2 cellular contexts compared by ENCODE assay signal in genomic region chr3:170145278-170145677, GRCh38.
TF ChIP-seq lines count a peak whose summit lies in the region.

No MANE protein-coding gene starts in this region.

TF ChIP-seq in HepG2, 621 proteins besides CTCF, POLR2A, EP300 and RAD21:
- TF ChIP-seq JARID2 (CRISPR knock-in tag; IDR thresholded peaks at IDR 0.05; ENCODE audit: insufficient replicate concordance): no peak
- TF ChIP-seq, protein P1, sequence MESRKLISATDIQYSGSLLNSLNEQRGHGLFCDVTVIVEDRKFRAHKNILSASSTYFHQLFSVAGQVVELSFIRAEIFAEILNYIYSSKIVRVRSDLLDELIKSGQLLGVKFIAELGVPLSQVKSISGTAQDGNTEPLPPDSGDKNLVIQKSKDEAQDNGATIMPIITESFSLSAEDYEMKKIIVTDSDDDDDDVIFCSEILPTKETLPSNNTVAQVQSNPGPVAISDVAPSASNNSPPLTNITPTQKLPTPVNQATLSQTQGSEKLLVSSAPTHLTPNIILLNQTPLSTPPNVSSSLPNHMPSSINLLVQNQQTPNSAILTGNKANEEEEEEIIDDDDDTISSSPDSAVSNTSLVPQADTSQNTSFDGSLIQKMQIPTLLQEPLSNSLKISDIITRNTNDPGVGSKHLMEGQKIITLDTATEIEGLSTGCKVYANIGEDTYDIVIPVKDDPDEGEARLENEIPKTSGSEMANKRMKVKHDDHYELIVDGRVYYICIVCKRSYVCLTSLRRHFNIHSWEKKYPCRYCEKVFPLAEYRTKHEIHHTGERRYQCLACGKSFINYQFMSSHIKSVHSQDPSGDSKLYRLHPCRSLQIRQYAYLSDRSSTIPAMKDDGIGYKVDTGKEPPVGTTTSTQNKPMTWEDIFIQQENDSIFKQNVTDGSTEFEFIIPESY (CRISPR knock-in tag; IDR thresholded peaks at IDR 0.05): peak; percentile 35; the same call in 1 of the 2 replicates

TF ChIP-seq in H1, 55 proteins besides CTCF, POLR2A, EP300 and RAD21:
- no peak for TF ChIP-seq TAF1 (IDR thresholded peaks at IDR 0.05; ENCODE audit: low read depth, low read length)
- no peak for TF ChIP-seq PHF8 (conservative IDR thresholded peaks at IDR 0.05; ENCODE audit: low read depth, low read length)
- TF ChIP-seq EZH2 (IDR thresholded peaks at IDR 0.05; ENCODE audit: low read depth, low read length, severe bottlenecking): no peak
- TF ChIP-seq SIRT6 (IDR thresholded peaks at IDR 0.05; ENCODE audit: low read length): no peak
- TF ChIP-seq SP4 (IDR thresholded peaks at IDR 0.05; ENCODE audit: low read length): no peak
- TF ChIP-seq ZNF274 (IDR thresholded peaks at IDR 0.05; ENCODE audit: borderline replicate concordance, extremely low read depth, low read length): no peak
- no peak for TF ChIP-seq BRCA1 (IDR thresholded peaks at IDR 0.05; ENCODE audit: low read depth, low read length)
- no peak for TF ChIP-seq YY1 (IDR thresholded peaks at IDR 0.05; ENCODE audit: low read depth, low read length)
- TF ChIP-seq, protein P2, sequence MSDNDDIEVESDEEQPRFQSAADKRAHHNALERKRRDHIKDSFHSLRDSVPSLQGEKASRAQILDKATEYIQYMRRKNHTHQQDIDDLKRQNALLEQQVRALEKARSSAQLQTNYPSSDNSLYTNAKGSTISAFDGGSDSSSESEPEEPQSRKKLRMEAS (IDR thresholded peaks at IDR 0.05): no peak
- no peak for TF ChIP-seq POU5F1 (IDR thresholded peaks at IDR 0.05; ENCODE audit: low read depth, low read length)
